Comparison of ENCODE assay signal across 8 cellular contexts in the genomic region with DNA sequence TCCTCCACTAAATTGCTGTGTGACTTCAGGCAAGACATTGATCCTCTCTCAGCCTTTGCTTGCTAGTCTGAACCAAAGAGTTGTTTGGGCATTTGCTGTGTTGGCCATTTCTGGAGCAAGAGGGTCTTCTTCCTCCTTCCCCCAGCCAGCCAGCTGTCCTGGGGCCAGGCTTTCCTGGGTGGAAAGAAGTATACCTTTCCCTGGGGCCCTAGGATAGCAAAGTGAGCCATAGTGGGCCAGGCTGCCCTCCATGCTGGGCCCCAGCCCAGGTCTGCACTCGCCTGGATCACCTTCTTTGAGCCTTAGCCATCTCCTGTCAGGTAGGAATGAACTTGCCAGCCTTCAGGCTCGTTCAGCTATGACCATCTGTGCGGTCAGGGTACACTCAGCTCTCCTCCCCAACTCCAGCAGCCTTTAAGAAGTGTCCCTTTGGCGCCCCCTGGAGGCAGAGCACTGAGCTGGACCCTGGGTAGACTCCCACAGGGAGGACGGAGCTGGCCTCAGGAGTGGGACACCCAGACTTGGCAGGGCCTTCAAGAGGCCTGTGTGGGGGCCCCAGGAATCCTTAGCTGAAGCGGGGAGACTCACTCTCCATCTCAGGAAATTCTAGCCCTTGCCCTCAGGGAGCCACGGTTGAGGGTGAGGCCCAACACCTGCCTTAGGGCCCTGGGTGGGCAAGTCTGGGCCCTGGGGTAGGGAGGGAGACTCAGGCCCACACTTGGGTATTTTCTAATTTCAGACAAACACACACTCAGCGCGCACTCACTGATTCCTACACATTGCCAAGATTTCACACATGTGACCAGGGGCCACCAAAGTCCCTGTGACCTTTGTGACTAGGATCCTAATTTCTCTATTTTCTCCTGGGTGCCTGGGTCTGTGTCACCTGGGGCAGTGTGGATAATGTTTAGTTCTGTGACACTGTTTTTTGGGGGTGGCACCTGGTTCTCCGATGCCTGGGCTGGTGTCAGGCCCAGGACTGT. TPM values are rescaled to one million over a fixed set of nuclear protein-coding genes. Genes with fewer than 3 reads are reported as not detected.
A peak's percentile ranks its signal among the peaks of the same experiment; 100 is the strongest.
DNase-seq lines count a peak whose midpoint lies in the region; ATAC-seq and TF ChIP-seq lines count a peak whose summit lies in the region.

No MANE protein-coding gene starts in this region.

- no peaks in the 10 kb centered on the region for H3K27me3 ChIP-seq in lung (ENCODE audit: control insufficient read depth, insufficient read depth)

- H3K36me3 ChIP-seq in lung (ENCODE audit: control insufficient read depth in 2 of 2, insufficient read depth in 2 of 2, low read length in 2 of 2): peaks cover 0 to 7% of the 10 kb centered on the region in 2 donors

- DNase-seq in GM03348 (ENCODE audit: low spot score): peak; percentile 93
- peak; percentile 78 for DNase-seq in NCI-H748 (lab: John Stamatoyannopoulos, UW; ENCODE audit: unreplicated experiment)
- DNase-seq in activated CD4-positive, alpha-beta T cell treated with anti-CD3 and anti-CD28 coated beads, Interleukin-2, amount 50 U/mL, for 48 hours: peak; percentile 92
- DNase-seq in ecto neural progenitor cell (ENCODE audit: low spot score): peak; percentile 93
- DNase-seq in lung (ENCODE audit: low spot score): peak; percentile 83
- peak; percentile 48 for DNase-seq in stimulated activated CD8-positive, alpha-beta memory T cell treated with anti-CD3 and anti-CD28 coated beads, Interleukin-12 subunit alpha, Interleukin-12 subunit beta, amount 100 ng/mL, for 4 hours (ENCODE audit: low read depth)

- ATAC-seq in HG03103 (IDR thresholded peaks at IDR 0.05; ENCODE audit: low read depth, unreplicated experiment) (peak; percentile 73), lung (ENCODE audit: insufficient read depth, low FRiP score) (peak; percentile 83), GM18873 (IDR thresholded peaks at IDR 0.05; ENCODE audit: low FRiP score, unreplicated experiment) (no peak)

- H3K4me1 ChIP-seq in lung (ENCODE audit: control insufficient read depth in 2 of 2, insufficient read depth in 2 of 2, low read length in 2 of 2): peaks cover 0 to 5% of the 10 kb centered on the region in 2 donors

- H3K27ac ChIP-seq in lung (ENCODE audit: low read depth in 1 of 2, low read length in 1 of 2): no peak overlapping the region

- WGBS in lung, 2 donors: 37 to 39% methylated on average over 10 of the region's 10 CpGs

- H3K9me3 ChIP-seq in lung (ENCODE audit: control insufficient read depth in 2 of 2, insufficient read depth in 1 of 2, low read length in 1 of 2): no peaks in the 10 kb centered on the region

- peak; percentile 75 for TF ChIP-seq CTCF in lung (IDR thresholded peaks at IDR 0.05; ENCODE audit: control extremely low read depth, extremely low read depth)

- H3K4me3 ChIP-seq in lung: no peak overlapping the region

RNA-seq across cellular contexts. Expression of a gene that starts 35.6 kb away (rescaled TPM):
- under 1 TPM; 0.11 to 0.58 TPM for total RNA-seq in lung
- under 1 TPM; 0.12 to 0.55 TPM for polyA plus RNA-seq in lung

RNA-seq across cellular contexts. Expression of a gene that starts 54.1 kb away (rescaled TPM):
- total RNA-seq in lung: 100 to 1,000 TPM in 1 of 2 donors, 10 to 100 TPM in 1; 45.6 to 244 TPM
- polyA plus RNA-seq in lung: 10 to 100 TPM; 22.2 to 64.8 TPM
